In genomic region chr1:165686121-165686970, GRCh38 we compare ENCODE assay signal across 9 cellular contexts. TPM values are rescaled to one million over a fixed set of nuclear protein-coding genes. Genes with fewer than 3 reads are reported as not detected.
DNase-seq lines count a peak whose midpoint lies in the region; ATAC-seq and TF ChIP-seq lines count a peak whose summit lies in the region.
"Had no signal": no experiment of that assay in that cellular context is flagged by ENCODE, and none has a peak within 500 bp of the region (broad histone marks: within the 10 kb centered on the region; RNA-seq: fewer than 3 reads in every experiment).

No MANE protein-coding gene starts in this region.

- CTCF ChIA-PET in SK-N-SH (lab: Yijun Ruan, JAX), result no interaction called here

- H3K36me3 ChIP-seq in cardiac muscle cell (peaks cover 12% of the 10 kb centered on the region), WERI-Rb-1 (peaks cover 46% of the 10 kb centered on the region), subcutaneous abdominal adipose tissue (ENCODE audit: control insufficient read depth in 5 of 5, insufficient read depth in 5 of 5, low read length in 5 of 5) (peaks cover 13 to 39% (median 28%) of the 10 kb centered on the region in 5 donors), SK-N-SH (replicated peaks in 1 of 2; ENCODE audit: control insufficient read depth in 1 of 2, insufficient read depth in 2 of 2, low read length in 1 of 2) (peaks cover 49 to 55% of the 10 kb centered on the region in 2 experiments)

- POLR2A ChIA-PET in SK-N-SH (lab: Yijun Ruan, JAX), result no interaction called here

- TF ChIP-seq RAD21 in SK-N-SH (IDR thresholded peaks at IDR 0.05; ENCODE audit: low read length), result no peak

- no peak for TF ChIP-seq EP300 in SK-N-SH (IDR thresholded peaks at IDR 0.05; ENCODE audit: borderline replicate concordance in 1 of 2, low read depth in 1 of 2, low read length in 1 of 2)

- no peak for ATAC-seq in right cardiac atrium
- peak; percentile 46 for ATAC-seq in HG03045 (IDR thresholded peaks at IDR 0.05; ENCODE audit: unreplicated experiment)
- ATAC-seq in omental fat pad (ENCODE audit: low FRiP score), result no peak

- no peaks in the 10 kb centered on the region for H3K9me2 ChIP-seq in SK-N-SH

- H3K27me3 ChIP-seq in cardiac muscle cell, result no peaks in the 10 kb centered on the region
- H3K27me3 ChIP-seq in right cardiac atrium (ENCODE audit: control insufficient read depth, insufficient read depth), result no peaks in the 10 kb centered on the region
- H3K27me3 ChIP-seq in WERI-Rb-1 (ENCODE audit: insufficient read depth, low read depth, severe bottlenecking), result no peaks in the 10 kb centered on the region
- no peaks in the 10 kb centered on the region for H3K27me3 ChIP-seq in subcutaneous abdominal adipose tissue (ENCODE audit: control insufficient read depth in 5 of 5, insufficient read depth in 4 of 5, low read length in 5 of 5)
- no peaks in the 10 kb centered on the region for H3K27me3 ChIP-seq in SK-N-SH (ENCODE audit: insufficient read depth)

- intact Hi-C loops in right cardiac atrium (cut with DNase I), result no loop called here

- no peak overlapping the region for H2AFZ ChIP-seq in SK-N-SH (ENCODE audit: low read depth)

- H3K9ac ChIP-seq in subcutaneous abdominal adipose tissue (ENCODE audit: low read length in 5 of 5), result no peak overlapping the region
- H3K9ac ChIP-seq in SK-N-SH, result no peak overlapping the region

- no peak overlapping the region for H3K4me3 ChIP-seq in cardiac muscle cell
- H3K4me3 ChIP-seq in right cardiac atrium (ENCODE audit: low read length), result no peak overlapping the region
- H3K4me3 ChIP-seq in WERI-Rb-1 (ENCODE audit: low read depth, low read length), result no peak overlapping the region
- H3K4me3 ChIP-seq in subcutaneous abdominal adipose tissue (ENCODE audit: low read depth in 1 of 5, low read length in 5 of 5), result no peak overlapping the region
- no peak overlapping the region for H3K4me3 ChIP-seq in SK-N-SH (ENCODE audit: low read depth in 2 of 2, low read length in 1 of 2)

- no peaks in the 10 kb centered on the region for H4K20me1 ChIP-seq in SK-N-SH (ENCODE audit: insufficient read depth)

- H3K9me3 ChIP-seq in cardiac muscle cell (ENCODE audit: low read depth) (no peaks in the 10 kb centered on the region), right cardiac atrium (ENCODE audit: control insufficient read depth, low read length) (no peaks in the 10 kb centered on the region), WERI-Rb-1 (ENCODE audit: severe bottlenecking) (peaks cover 6% of the 10 kb centered on the region), subcutaneous abdominal adipose tissue (ENCODE audit: control insufficient read depth in 5 of 5, low read length in 5 of 5) (no peaks in the 10 kb centered on the region), SK-N-SH (no peaks in the 10 kb centered on the region)

- WGBS in right cardiac atrium, result 85% methylated on average over 6 of the region's 6 CpGs
- WGBS in SK-N-SH (ENCODE audit: low lambda C conversion rate), result 91% methylated on average over 6 of the region's 6 CpGs

- H3K4me2 ChIP-seq in SK-N-SH, result no peak overlapping the region

- no peaks in the 10 kb centered on the region for H3K4me1 ChIP-seq in cardiac muscle cell (ENCODE audit: low read depth)
- H3K4me1 ChIP-seq in right cardiac atrium (ENCODE audit: control insufficient read depth, insufficient read depth, low read length), result no peaks in the 10 kb centered on the region
- H3K4me1 ChIP-seq in subcutaneous abdominal adipose tissue (ENCODE audit: control insufficient read depth in 5 of 5, insufficient read depth in 5 of 5, low read length in 5 of 5), result peaks cover 3 to 20% (median 4%) of the 10 kb centered on the region in 5 donors
- no peaks in the 10 kb centered on the region for H3K4me1 ChIP-seq in SK-N-SH (ENCODE audit: control insufficient read depth in 1 of 2, insufficient read depth in 2 of 2, low read depth in 1 of 2, low read length in 1 of 2)

- H3K79me2 ChIP-seq in SK-N-SH (ENCODE audit: insufficient read depth), result peaks cover 72% of the 10 kb centered on the region

- no peak overlapping the region for H3K27ac ChIP-seq in cardiac muscle cell
- H3K27ac ChIP-seq in right cardiac atrium (ENCODE audit: low read length), result no peak overlapping the region
- H3K27ac ChIP-seq in WERI-Rb-1, result no peak overlapping the region
- H3K27ac ChIP-seq in subcutaneous abdominal adipose tissue (ENCODE audit: low read depth, low read length), result peak overlapping the region; percentile 9
- H3K27ac ChIP-seq in SK-N-SH (ENCODE audit: low read depth in 2 of 2, low read length in 1 of 2), result no peak overlapping the region

- TF ChIP-seq CTCF in cardiac muscle cell (IDR thresholded peaks at IDR 0.05; ENCODE audit: low read depth, low read length), result peak; percentile 16
- TF ChIP-seq CTCF in WERI-Rb-1 (IDR thresholded peaks at IDR 0.05; ENCODE audit: low read depth, low read length), result peak; percentile 39; the same call in 1 of the 2 replicates
- TF ChIP-seq CTCF in SK-N-SH (IDR thresholded peaks at IDR 0.05), result no peak
- TF ChIP-seq CTCF in omental fat pad (IDR thresholded peaks at IDR 0.05), result no peak

- H3F3A ChIP-seq in SK-N-SH (replicated peaks; ENCODE audit: insufficient read depth), result no peaks in the 10 kb centered on the region

- no peak for DNase-seq in cardiac muscle cell (ENCODE audit: low read depth in 1 of 2, low spot score in 1 of 2)
- DNase-seq in right cardiac atrium, result no peak
- DNase-seq in WERI-Rb-1, result peak; percentile 15
- no peak for DNase-seq in SK-N-SH
- no peak for DNase-seq in omental fat pad (ENCODE audit: low spot score)
- no peak for DNase-seq in stimulated activated CD4-positive, alpha-beta T cell treated with anti-CD3 and anti-CD28 coated beads, Interleukin-12 subunit alpha, Interleukin-12 subunit beta, amount 100 ng/mL, for 4 hours
- DNase-seq: occipital lobe had no signal

TF ChIP-seq in SK-N-SH, 30 proteins besides CTCF, POLR2A, EP300 and RAD21:
- no peak for TF ChIP-seq TCF12 (IDR thresholded peaks at IDR 0.05)
- TF ChIP-seq ELF1 (IDR thresholded peaks at IDR 0.05), result no peak

RNA-seq across cellular contexts. Expression of gene ALDH9A1, which starts 12.0 kb away (rescaled TPM):
- 54.0 and 80.6 TPM in 2 replicates for total RNA-seq in cardiac muscle cell
- 76.8 and 81.5 TPM in 2 replicates for polyA plus RNA-seq in cardiac muscle cell
- total RNA-seq in right cardiac atrium, result 10 to 100 TPM; 42.9 to 49.7 (median 45.7) TPM
- polyA plus RNA-seq in right cardiac atrium, result 34.5 TPM
- polyA plus RNA-seq in SK-N-SH (2012; rRNA removed), result 31.3 and 45.0 TPM in 2 replicates
- polyA plus RNA-seq in SK-N-SH (2012; cell fraction: cytosol; rRNA removed), result 52.5 and 66.7 TPM in 2 replicates
- polyA plus RNA-seq in SK-N-SH (2012; cell fraction: nucleus; rRNA removed), result 19.6 and 36.0 TPM in 2 replicates
- total RNA-seq in omental fat pad, result 100 to 1,000 TPM in 3 of 4 donors, 10 to 100 TPM in 1; 66.5 to 176 (median 131) TPM

RNA-seq across cellular contexts. Expression of gene MGST3, which starts 55.3 kb away (rescaled TPM):
- total RNA-seq in cardiac muscle cell (284 and 358 TPM in 2 replicates), right cardiac atrium (100 to 1,000 TPM; 444 to 541 (median 465) TPM), omental fat pad (100 to 1,000 TPM; 250 to 616 (median 291) TPM)
- polyA plus RNA-seq in cardiac muscle cell (930 and 972 TPM in 2 replicates), right cardiac atrium (805 TPM), SK-N-SH (2012; rRNA removed) (245 and 270 TPM in 2 replicates)
- polyA plus RNA-seq in SK-N-SH (2012; cell fraction: cytosol; rRNA removed), result 271 and 282 TPM in 2 replicates
- 107 and 115 TPM in 2 replicates for polyA plus RNA-seq in SK-N-SH (2012; cell fraction: nucleus; rRNA removed)

Comparison
In these comparisons a context has a peak if more than half of its experiments do, and no peak if none do; other contexts are left out.
1. CTCF ChIP-seq: peak in cardiac muscle cell (single experiment) and WERI-Rb-1 (single experiment); none in SK-N-SH (single experiment) and omental fat pad (0 of 3).